Comparison of ENCODE assay signal across 9 cellular contexts in the genomic region with DNA sequence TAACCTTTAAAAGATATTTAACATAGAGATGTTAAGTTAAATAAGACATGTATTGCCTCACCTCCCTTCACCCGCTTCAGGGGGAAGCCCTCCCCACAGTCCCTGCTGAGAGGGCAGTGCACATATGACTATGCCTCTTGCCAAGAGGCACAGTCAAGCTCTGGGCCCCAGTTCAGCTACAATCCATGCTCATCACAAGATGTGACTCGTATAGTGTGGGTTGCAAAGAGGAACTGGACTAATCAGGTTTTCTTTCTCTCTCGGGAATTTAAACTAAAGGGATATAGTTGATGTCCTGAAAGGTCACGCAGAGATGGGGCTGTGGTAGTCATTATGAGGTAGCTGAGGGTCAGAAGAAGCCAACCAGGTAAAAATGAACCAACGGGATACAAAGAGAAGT. TPM values are rescaled to one million over a fixed set of nuclear protein-coding genes. Genes with fewer than 3 reads are reported as not detected.
DNase-seq lines count a peak whose midpoint lies in the region; ATAC-seq and TF ChIP-seq lines count a peak whose summit lies in the region.
"Had no signal": no experiment of that assay in that cellular context is flagged by ENCODE, and none has a peak within 500 bp of the region (broad histone marks: within the 10 kb centered on the region; RNA-seq: fewer than 3 reads in every experiment).

No MANE protein-coding gene starts in this region.

- H3K36me3 Mint-ChIP-seq in activated T-cell treated with anti-CD3 and anti-CD28 coated beads, Interleukin-2, amount 50 U/mL, for 72 hours (ENCODE audit: insufficient read depth in 2 of 2), result peaks cover 2 to 9% of the 10 kb centered on the region in 2 donors

- H3K27me3 Mint-ChIP-seq in activated T-cell treated with anti-CD3 and anti-CD28 coated beads, Interleukin-2, amount 50 U/mL, for 72 hours (ENCODE audit: low read depth), result no peaks in the 10 kb centered on the region

- no peak overlapping the region for H3K27ac Mint-ChIP-seq in activated T-cell treated with anti-CD3 and anti-CD28 coated beads, Interleukin-2, amount 50 U/mL, for 72 hours

- peak; percentile 15 to 19 for DNase-seq in AML-193 (lab: John Stamatoyannopoulos, UW)
- DNase-seq in activated T-cell treated with anti-CD3 and anti-CD28 coated beads, Interleukin-2, amount 50 U/mL, for 72 hours, result peak; percentile 63 to 65
- DNase-seq in omental fat pad (ENCODE audit: low spot score), result no peak
- no peak for DNase-seq in central memory CD4-positive, alpha-beta T cell
- no peak for DNase-seq in NK-92 treated with Interleukin-12 subunit alpha and Interleukin-12 subunit beta, amount 100 ng/mL, for 24 hours (lab: John Stamatoyannopoulos, UW)
- no peak for DNase-seq in NAMALWA (ENCODE audit: low spot score)
- DNase-seq: right lobe of liver had no signal

- H3K9me3 Mint-ChIP-seq in activated T-cell treated with anti-CD3 and anti-CD28 coated beads, Interleukin-2, amount 50 U/mL, for 72 hours, result no peaks in the 10 kb centered on the region

- peak overlapping the region in 1 of 2 donors; percentile 8 for H3K4me3 Mint-ChIP-seq in activated T-cell treated with anti-CD3 and anti-CD28 coated beads, Interleukin-2, amount 50 U/mL, for 72 hours

- ATAC-seq in GM18909 (IDR thresholded peaks at IDR 0.05; ENCODE audit: poor library complexity, unreplicated experiment) (peak; percentile 83), HG03139 (IDR thresholded peaks at IDR 0.05; ENCODE audit: unreplicated experiment) (peak; percentile 87), omental fat pad (ENCODE audit: low FRiP score) (peak; percentile 64)
- peak; percentile 100 for ATAC-seq in activated T-cell treated with anti-CD3 and anti-CD28 coated beads, Interleukin-2, amount 50 U/mL, for 72 hours (replicated peaks in 1 of 2)

- TF ChIP-seq CTCF in omental fat pad (IDR thresholded peaks at IDR 0.05), result no peak

- H3K4me1 Mint-ChIP-seq in activated T-cell treated with anti-CD3 and anti-CD28 coated beads, Interleukin-2, amount 50 U/mL, for 72 hours (ENCODE audit: low read depth), result peaks cover 15% of the 10 kb centered on the region

RNA-seq across cellular contexts. Expression of gene LYST, which starts 35.6 kb away (rescaled TPM):
- 10 to 100 TPM; 43.9 to 50.7 TPM for total RNA-seq in activated T-cell treated with anti-CD3 and anti-CD28 coated beads, Interleukin-2, amount 50 U/mL, for 72 hours
- total RNA-seq in omental fat pad, result 100 to 1,000 TPM in 1 of 4 donors, 10 to 100 TPM in 3; 27.8 to 128 (median 41.3) TPM

Comparison
In these comparisons a context has a peak if more than half of its experiments do, and no peak if none do; other contexts are left out.
1. DNase-seq: peak in AML-193 (2 of 2) and activated T-cell treated with anti-CD3 and anti-CD28 coated beads, Interleukin-2, amount 50 U/mL, for 72 hours (2 of 2); none in omental fat pad (single experiment), central memory CD4-positive, alpha-beta T cell (single experiment), NK-92 treated with Interleukin-12 subunit alpha and Interleukin-12 subunit beta, amount 100 ng/mL, for 24 hours (single experiment) and NAMALWA (single experiment).
2. Peak in every context shown above with its lines, with median percentiles within 50 percentile points of each other: ATAC-seq.